10 cellular contexts compared by ENCODE assay signal in the genomic region with DNA sequence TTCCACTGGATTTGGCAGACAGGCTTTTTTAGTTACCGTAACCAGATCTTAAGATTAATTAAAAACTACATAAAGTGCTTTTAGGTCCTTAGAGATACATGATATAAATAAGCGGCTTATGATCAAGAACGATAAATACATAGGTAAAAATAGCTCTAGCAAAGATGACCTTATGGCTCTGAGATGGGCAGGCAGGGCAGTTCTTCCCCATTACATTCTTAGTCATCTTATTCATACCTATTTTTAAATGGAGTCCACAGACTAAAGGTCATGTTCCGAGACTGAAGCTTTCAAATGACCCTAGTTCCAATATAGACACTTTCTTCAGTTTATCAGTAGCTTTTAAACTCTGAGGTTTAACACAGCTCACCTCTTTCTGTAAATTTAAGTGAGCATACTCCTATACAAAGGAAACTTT. TPM values are rescaled to one million over a fixed set of nuclear protein-coding genes. Genes with fewer than 3 reads are reported as not detected.
DNase-seq lines count a peak whose midpoint lies in the region; ATAC-seq, FAIRE-seq and TF ChIP-seq lines count a peak whose summit lies in the region.
"Had no signal": no experiment of that assay in that cellular context is flagged by ENCODE, and none has a peak within 500 bp of the region (broad histone marks: within the 10 kb centered on the region; RNA-seq: fewer than 3 reads in every experiment).

No MANE protein-coding gene starts in this region.

- peaks cover 54% of the 10 kb centered on the region for H3K4me1 Mint-ChIP-seq in activated T-cell treated with anti-CD3 and anti-CD28 coated beads, Interleukin-2, amount 50 U/mL, for 24 hours (ENCODE audit: low read depth)
- H3K4me1 Mint-ChIP-seq in type B pancreatic cell (ENCODE audit: unreplicated experiment): peaks cover 36% of the 10 kb centered on the region

- peak overlapping the region; percentile 93 for H3K9ac ChIP-seq in GM12878 (ENCODE audit: control insufficient read depth, insufficient read depth, low read length)

- TF ChIP-seq CTCF in GM12878 (IDR thresholded peaks at IDR 0.05 in 2 of 3, conservative IDR thresholded peaks at IDR 0.05 in 1 of 3; ENCODE audit: control insufficient read depth in 2 of 3, extremely low read depth in 1 of 3, insufficient read depth in 1 of 3, low read depth in 3 of 3, low read length in 3 of 3) (no peak), lower leg skin (IDR thresholded peaks at IDR 0.05) (no peak), type B pancreatic cell (conservative IDR thresholded peaks at IDR 0.05) (no peak)

- BruUV-seq in GM12878 (replicated peaks; lab: Mats Ljungman, UMichigan): no TSS peak

- in situ Hi-C loops in GM12878 (cut with MboI): no loop called here

- H3K27ac ChIP-seq in GM12878 (ENCODE audit: control insufficient read depth, insufficient read depth): peak overlapping the region; percentile 96

- no peaks in the 10 kb centered on the region for H3K9me3 ChIP-seq in GM12878 (replicated peaks; ENCODE audit: control insufficient read depth, insufficient read depth, low read length)

- H3K4me2 ChIP-seq in GM12878 (ENCODE audit: control insufficient read depth, insufficient read depth): peak overlapping the region; percentile 48

- H3K79me2 ChIP-seq in GM12878 (ENCODE audit: control insufficient read depth, insufficient read depth, low read length): peaks cover 95% of the 10 kb centered on the region

- H3K4me3 ChIP-seq in GM12878 (peak overlapping the region; percentile 85), lower leg skin (ENCODE audit: low read depth, poor library complexity, severe bottlenecking) (peak overlapping the region; percentile 23)

- CTCF ChIA-PET in GM12878 (lab: Yijun Ruan, JAX): interaction anchor here (3.8 to 16.3 kb wide), 2 partner anchors 11 to 46 kb away, joined by 28 to 289 read pairs; no protein-coding TSS in a partner anchor

- TF ChIP-seq POLR2A in GM12878 (IDR thresholded peaks at IDR 0.05; ENCODE audit: low read depth, low read length) (no peak), lower leg skin (IDR thresholded peaks at IDR 0.05) (no peak)

- ATAC-seq in GM12878: no peak

- no peak for TF ChIP-seq EP300 in GM12878 (IDR thresholded peaks at IDR 0.05; ENCODE audit: borderline replicate concordance in 1 of 2, control insufficient read depth in 1 of 2, low read depth in 2 of 2, low read length in 2 of 2)

- FAIRE-seq in GM12878 (lab: Jason Lieb, UNC): no peak
- FAIRE-seq: D721Med had no signal

- no peaks in the 10 kb centered on the region for H3K27me3 ChIP-seq in GM12878 (replicated peaks in 1 of 2; ENCODE audit: control insufficient read depth in 2 of 2, insufficient read depth in 2 of 2, low read length in 1 of 2)

- peaks cover 12% of the 10 kb centered on the region for H4K20me1 ChIP-seq in GM12878 (ENCODE audit: control insufficient read depth, insufficient read depth)

- H3K27ac Mint-ChIP-seq in activated T-cell treated with anti-CD3 and anti-CD28 coated beads, Interleukin-2, amount 50 U/mL, for 24 hours: peak overlapping the region; percentile 99
- H3K27ac Mint-ChIP-seq in type B pancreatic cell: peak overlapping the region; percentile 84

- H3K4me3 Mint-ChIP-seq in activated T-cell treated with anti-CD3 and anti-CD28 coated beads, Interleukin-2, amount 50 U/mL, for 24 hours: peak overlapping the region; percentile 99
- peak overlapping the region; percentile 94 for H3K4me3 Mint-ChIP-seq in type B pancreatic cell

- no peaks in the 10 kb centered on the region for H3K27me3 Mint-ChIP-seq in activated T-cell treated with anti-CD3 and anti-CD28 coated beads, Interleukin-2, amount 50 U/mL, for 24 hours
- H3K27me3 Mint-ChIP-seq in type B pancreatic cell: no peaks in the 10 kb centered on the region

- WGBS in GM12878 (ENCODE audit: insufficient coverage, insufficient replicate concordance, low lambda C conversion rate, missing lambda C conversion rate): 2% methylated on average over 4 of the region's 4 CpGs
- 28 to 32% methylated on average over 4 of the region's 4 CpGs for WGBS in lower leg skin, 2 donors

- intact Hi-C loops in GM12878 (cut with micrococcal nuclease; ENCODE audit: unreplicated experiment): loop anchor here (1.0 kb wide), 1 partner anchor 12 kb away; no protein-coding TSS in a partner anchor
- intact Hi-C loops in lower leg skin (cut with DNase I; ENCODE audit: low total_unique reads): no loop called here

- peaks cover 93% of the 10 kb centered on the region for H3K36me3 Mint-ChIP-seq in activated T-cell treated with anti-CD3 and anti-CD28 coated beads, Interleukin-2, amount 50 U/mL, for 24 hours (ENCODE audit: low read depth)
- peaks cover 55% of the 10 kb centered on the region for H3K36me3 Mint-ChIP-seq in type B pancreatic cell

- RAD21 ChIA-PET in GM12878 (lab: Charles Lee; ENCODE audit: unreplicated experiment): interaction anchor here (0.6 to 14.4 kb wide), 7 partner anchors 10 to 421 kb away, joined by 3 to 387 read pairs (median 4); a partner anchor contains a TSS

- TF ChIP-seq RAD21 in GM12878 (IDR thresholded peaks at IDR 0.05; ENCODE audit: insufficient read depth, low read depth, low read length): no peak

- DNase-seq in activated T-cell treated with anti-CD3 and anti-CD28 coated beads, Interleukin-2, amount 50 U/mL, for 24 hours: no peak
- DNase-seq in activated T-cell treated with anti-CD3 and anti-CD28 coated beads, Interleukin-2, amount 50 U/mL, for 48 hours: no peak
- DNase-seq in GM12878 (ENCODE audit: low read depth, low spot score) (no peak), lower leg skin (ENCODE audit: low spot score in 2 of 2) (no peak), type B pancreatic cell (ENCODE audit: extremely low spot score, unreplicated experiment) (no peak), RPMI8226 (no peak), dermis blood vessel endothelial cell (no peak)
- DNase-seq in activated CD4-positive, CD25-positive, alpha-beta regulatory T cell treated with anti-CD3 and anti-CD28 coated beads, Interleukin-2, amount 50 U/mL, for 72 hours: no peak
- DNase-seq: NCI-H1092 treated with DMSO at 0.1 percent for 48 hours had no signal

- H3K4me1 ChIP-seq in GM12878 (ENCODE audit: control insufficient read depth, insufficient read depth, low read length): peaks cover 22% of the 10 kb centered on the region

- SMC1A ChIA-PET in GM12878 (lab: Charles Lee; ENCODE audit: uncharacterized antibody, unreplicated experiment): interaction anchor here (2.8 to 13.6 kb wide), 3 partner anchors 12 to 44 kb away, joined by 7 to 388 read pairs (median 27); no protein-coding TSS in a partner anchor

- POLR2A ChIA-PET in GM12878 (lab: Charles Lee): interaction anchor here (0.7 to 10.5 kb wide), 3 partner anchors 9 to 37 kb away, joined by 3 to 324 read pairs (median 21); no protein-coding TSS in a partner anchor

- no peak overlapping the region for H2AFZ ChIP-seq in GM12878 (ENCODE audit: control insufficient read depth, low read depth, low read length)

- no peaks in the 10 kb centered on the region for H3K9me3 Mint-ChIP-seq in activated T-cell treated with anti-CD3 and anti-CD28 coated beads, Interleukin-2, amount 50 U/mL, for 24 hours
- no peaks in the 10 kb centered on the region for H3K9me3 Mint-ChIP-seq in type B pancreatic cell

- peaks cover 9 to 12% of the 10 kb centered on the region in 2 experiments for H3K36me3 ChIP-seq in GM12878 (ENCODE audit: control insufficient read depth in 2 of 2, insufficient read depth in 2 of 2, low read length in 1 of 2)

RNA-seq across cellular contexts. Expression of a gene that starts 4.3 kb away (rescaled TPM):
- 113 and 120 TPM in 2 replicates for total RNA-seq in GM12878 (2013; cell fraction: nucleolus; rRNA removed)
- total RNA-seq in GM12878 (2014; rRNA removed) (92.5 and 101 TPM in 2 replicates), GM12878 (2014; rRNA removed; fragmentation: Illumina TruSeq; extraction: Trizol) (99.4 and 99.6 TPM in 2 replicates), GM12878 (2021) (142 and 148 TPM in 2 replicates), lower leg skin (100 to 1,000 TPM; 282 to 445 (median 360) TPM), type B pancreatic cell (ENCODE audit: low replicate concordance) (187 and 280 TPM in 2 replicates), dermis blood vessel endothelial cell (223 and 316 TPM in 2 replicates)
- polyA plus RNA-seq in GM12878 (2011; ENCODE audit: low read depth): 89.1 TPM
- polyA plus RNA-seq in GM12878 (2011; rRNA removed) (102 and 141 TPM in 2 replicates), GM12878 (2014; fragmentation: Illumina TruSeq; extraction: Trizol) (109 and 133 TPM in 2 replicates), GM12878 (2014; fragmentation: Nextera tagmentation; extraction: Ambion mirVana) (10 to 100 TPM; 18.1 to 25.5 TPM), GM12878 (2014; rRNA removed) (74.7 and 80.2 TPM in 2 replicates), GM12878 (2016; fragmentation: Nextera tagmentation; extraction: Ambion mirVana) (10 to 100 TPM; 52.6 to 60.3 TPM)
- 47.3 and 50.1 TPM in 2 replicates for polyA plus RNA-seq in GM12878 (2011; cell fraction: cytosol; rRNA removed)
- 96.0 and 105 TPM in 2 replicates for polyA plus RNA-seq in GM12878 (2011; cell fraction: nucleus; rRNA removed)
- 124 and 128 TPM in 2 replicates for polyA plus RNA-seq in GM12878 (2012)
- 86.6 and 103 TPM in 2 replicates for polyA minus RNA-seq in GM12878 (2011; rRNA and poly(A)+ RNA removed)
- 37.0 and 38.8 TPM in 2 replicates for polyA minus RNA-seq in GM12878 (2011; cell fraction: cytosol; rRNA and poly(A)+ RNA removed)
- polyA minus RNA-seq in GM12878 (2011; cell fraction: nucleus; rRNA and poly(A)+ RNA removed): 89.3 and 122 TPM in 2 replicates

RNA-seq across cellular contexts. Expression of a gene that starts 25.9 kb away (rescaled TPM):
- total RNA-seq in GM12878 (2013; cell fraction: nucleolus; rRNA removed): not detected in 2 replicates
- total RNA-seq in GM12878 (2014; rRNA removed): not detected in 2 replicates
- total RNA-seq in GM12878 (2014; rRNA removed; fragmentation: Illumina TruSeq; extraction: Trizol): not detected in 2 replicates
- 0.15 and 0.21 TPM in 2 replicates for total RNA-seq in GM12878 (2021)
- polyA plus RNA-seq in GM12878 (2011; ENCODE audit: low read depth): 0.35 TPM
- polyA plus RNA-seq in GM12878 (2011; rRNA removed): not detected in 2 replicates
- not detected in 2 replicates for polyA plus RNA-seq in GM12878 (2011; cell fraction: cytosol; rRNA removed)
- 0.06 and 0.15 TPM in 2 replicates for polyA plus RNA-seq in GM12878 (2011; cell fraction: nucleus; rRNA removed)
- 0.13 and 0.49 TPM in 2 replicates for polyA plus RNA-seq in GM12878 (2012)
- not detected in 2 replicates for polyA plus RNA-seq in GM12878 (2014; fragmentation: Illumina TruSeq; extraction: Trizol)
- under 1 TPM; 0.04 to 0.05 TPM for polyA plus RNA-seq in GM12878 (2014; fragmentation: Nextera tagmentation; extraction: Ambion mirVana)
- not detected in 2 replicates for polyA plus RNA-seq in GM12878 (2014; rRNA removed)
- polyA plus RNA-seq in GM12878 (2016; fragmentation: Nextera tagmentation; extraction: Ambion mirVana): under 1 TPM; 0.04 to 0.09 TPM
- polyA minus RNA-seq in GM12878 (2011; rRNA and poly(A)+ RNA removed): 0.07 TPM in 1 of 2 replicates, not detected in the other
- polyA minus RNA-seq in GM12878 (2011; cell fraction: cytosol; rRNA and poly(A)+ RNA removed): not detected in 2 replicates
- not detected in 2 replicates for polyA minus RNA-seq in GM12878 (2011; cell fraction: nucleus; rRNA and poly(A)+ RNA removed)
- total RNA-seq in lower leg skin: 10 to 100 TPM; 10.1 to 15.9 (median 13.6) TPM
- total RNA-seq in type B pancreatic cell (ENCODE audit: low replicate concordance): 12.5 and 24.6 TPM in 2 replicates
- total RNA-seq in dermis blood vessel endothelial cell: 0.17 and 0.60 TPM in 2 replicates

RNA-seq across cellular contexts. Expression of a gene that starts 54.3 kb away (rescaled TPM):
- 215 and 216 TPM in 2 replicates for total RNA-seq in GM12878 (2013; cell fraction: nucleolus; rRNA removed)
- total RNA-seq in GM12878 (2014; rRNA removed): 155 and 157 TPM in 2 replicates
- 201 and 203 TPM in 2 replicates for total RNA-seq in GM12878 (2014; rRNA removed; fragmentation: Illumina TruSeq; extraction: Trizol)
- total RNA-seq in GM12878 (2021): 235 and 244 TPM in 2 replicates
- 63.5 TPM for polyA plus RNA-seq in GM12878 (2011; ENCODE audit: low read depth)
- 112 and 146 TPM in 2 replicates for polyA plus RNA-seq in GM12878 (2011; rRNA removed)
- 121 and 143 TPM in 2 replicates for polyA plus RNA-seq in GM12878 (2011; cell fraction: cytosol; rRNA removed)
- 36.4 and 43.6 TPM in 2 replicates for polyA plus RNA-seq in GM12878 (2011; cell fraction: nucleus; rRNA removed)
- 128 and 174 TPM in 2 replicates for polyA plus RNA-seq in GM12878 (2012)
- 605 and 677 TPM in 2 replicates for polyA plus RNA-seq in GM12878 (2014; fragmentation: Illumina TruSeq; extraction: Trizol)
- polyA plus RNA-seq in GM12878 (2014; fragmentation: Nextera tagmentation; extraction: Ambion mirVana): 10 to 100 TPM; 56.1 to 86.8 TPM
- 205 and 208 TPM in 2 replicates for polyA plus RNA-seq in GM12878 (2014; rRNA removed)
- 100 to 1,000 TPM; 124 to 131 TPM for polyA plus RNA-seq in GM12878 (2016; fragmentation: Nextera tagmentation; extraction: Ambion mirVana)
- 30.2 and 34.0 TPM in 2 replicates for polyA minus RNA-seq in GM12878 (2011; rRNA and poly(A)+ RNA removed)
- 12.8 and 20.2 TPM in 2 replicates for polyA minus RNA-seq in GM12878 (2011; cell fraction: cytosol; rRNA and poly(A)+ RNA removed)
- polyA minus RNA-seq in GM12878 (2011; cell fraction: nucleus; rRNA and poly(A)+ RNA removed): 15.4 and 23.1 TPM in 2 replicates
- total RNA-seq in lower leg skin: 100 to 1,000 TPM; 250 to 393 (median 345) TPM
- 153 and 185 TPM in 2 replicates for total RNA-seq in type B pancreatic cell (ENCODE audit: low replicate concordance)
- 200 and 229 TPM in 2 replicates for total RNA-seq in dermis blood vessel endothelial cell

RNA-seq across cellular contexts. Expression of a gene that starts 59.5 kb away (rescaled TPM):
- not detected in 2 replicates for total RNA-seq in GM12878 (2013; cell fraction: nucleolus; rRNA removed)
- total RNA-seq in GM12878 (2014; rRNA removed) (not detected in 2 replicates), GM12878 (2014; rRNA removed; fragmentation: Illumina TruSeq; extraction: Trizol) (0.31 and 0.37 TPM in 2 replicates), GM12878 (2021) (0.41 TPM in 1 of 2 replicates, not detected in the other), lower leg skin (1 to 10 TPM in 1 of 4 donors, not detected in 3; 1.1 TPM), type B pancreatic cell (ENCODE audit: low replicate concordance) (0.55 and 0.80 TPM in 2 replicates), dermis blood vessel endothelial cell (not detected in 2 replicates)
- not detected for polyA plus RNA-seq in GM12878 (2011; ENCODE audit: low read depth)
- polyA plus RNA-seq in GM12878 (2011; rRNA removed) (0.27 TPM in 1 of 2 replicates, not detected in the other), GM12878 (2014; fragmentation: Illumina TruSeq; extraction: Trizol) (0.40 TPM in 1 of 2 replicates, not detected in the other), GM12878 (2014; fragmentation: Nextera tagmentation; extraction: Ambion mirVana) (under 1 TPM in 1 of 2 experiments, not detected in 1; 0.21 TPM), GM12878 (2014; rRNA removed) (not detected in 2 replicates), GM12878 (2016; fragmentation: Nextera tagmentation; extraction: Ambion mirVana) (under 1 TPM; 0.32 to 0.71 TPM)
- polyA plus RNA-seq in GM12878 (2011; cell fraction: cytosol; rRNA removed): not detected in 2 replicates
- 0.27 TPM in 1 of 2 replicates, not detected in the other for polyA plus RNA-seq in GM12878 (2011; cell fraction: nucleus; rRNA removed)
- polyA plus RNA-seq in GM12878 (2012): not detected in 2 replicates
- not detected in 2 replicates for polyA minus RNA-seq in GM12878 (2011; rRNA and poly(A)+ RNA removed)
- polyA minus RNA-seq in GM12878 (2011; cell fraction: cytosol; rRNA and poly(A)+ RNA removed): not detected in 2 replicates
- 0.60 and 1.2 TPM in 2 replicates for polyA minus RNA-seq in GM12878 (2011; cell fraction: nucleus; rRNA and poly(A)+ RNA removed)
